1 cellular context compared by ENCODE assay signal in genomic region chr1:14952626-14953314, GRCh38.
TF ChIP-seq lines count a peak whose summit lies in the region.

No MANE protein-coding gene starts in this region.

TF ChIP-seq in HepG2, 621 proteins besides CTCF, POLR2A, EP300 and RAD21 (continued from another document and continues in another):
- TF ChIP-seq ZFP36L2 (CRISPR knock-in tag; IDR thresholded peaks at IDR 0.05) (no peak), ZNF713 (CRISPR knock-in tag; IDR thresholded peaks at IDR 0.05) (no peak), HINFP (CRISPR knock-in tag; IDR thresholded peaks at IDR 0.05; ENCODE audit: low read depth) (peak; percentile 79; the same call in 1 of the 2 replicates), SIX4 (CRISPR knock-in tag; IDR thresholded peaks at IDR 0.05) (peak; percentile 74), FOXC1 (CRISPR knock-in tag; IDR thresholded peaks at IDR 0.05; ENCODE audit: borderline replicate concordance) (no peak; the same call in 1 of the 2 replicates), ARID2 (CRISPR knock-in tag; IDR thresholded peaks at IDR 0.05; ENCODE audit: borderline replicate concordance) (peak; percentile 53; the same call in 1 of the 2 replicates), E2F5 (CRISPR knock-in tag; conservative IDR thresholded peaks at IDR 0.05) (no peak), TEAD3 (CRISPR knock-in tag; optimal IDR thresholded peaks at IDR 0.05; ENCODE audit: borderline replicate concordance) (peak; percentile 86), TFDP1 (CRISPR knock-in tag; IDR thresholded peaks at IDR 0.05; ENCODE audit: borderline replicate concordance) (peak; percentile 73; the same call in 1 of the 2 replicates), KAT7 (CRISPR knock-in tag; IDR thresholded peaks at IDR 0.05; ENCODE audit: borderline replicate concordance) (no peak), ZNF431 (CRISPR knock-in tag; IDR thresholded peaks at IDR 0.05; ENCODE audit: borderline replicate concordance, low read depth) (no peak), ERF (CRISPR knock-in tag; IDR thresholded peaks at IDR 0.05) (peak; percentile 86), ZNF724P (CRISPR knock-in tag; IDR thresholded peaks at IDR 0.05; ENCODE audit: borderline replicate concordance) (peak; percentile 72; the same call in 1 of the 2 replicates), FOXO1 (CRISPR knock-in tag; IDR thresholded peaks at IDR 0.05) (peak; percentile 94), MLLT10 (CRISPR knock-in tag; IDR thresholded peaks at IDR 0.05) (no peak), POGZ (CRISPR knock-in tag; IDR thresholded peaks at IDR 0.05) (peak; percentile 79), ZBTB42 (CRISPR knock-in tag; IDR thresholded peaks at IDR 0.05) (0 out of 2 replicates have a peak, but pooled peaks have one; percentile 17), ZBTB20 (CRISPR knock-in tag; IDR thresholded peaks at IDR 0.05; ENCODE audit: borderline replicate concordance, low read depth) (peak; percentile 72; the same call in 1 of the 2 replicates), ZNF276 (CRISPR knock-in tag; IDR thresholded peaks at IDR 0.05; ENCODE audit: low read depth) (no peak), ZMYM3 (CRISPR knock-in tag; IDR thresholded peaks at IDR 0.05) (peak; percentile 89; the same call in 1 of the 2 replicates), IRF2 (CRISPR knock-in tag; IDR thresholded peaks at IDR 0.05) (no peak; the same call in 1 of the 2 replicates), DRAP1 (CRISPR knock-in tag; IDR thresholded peaks at IDR 0.05) (peak; percentile 53; the same call in 1 of the 2 replicates), ZFX (CRISPR knock-in tag; IDR thresholded peaks at IDR 0.05; ENCODE audit: low read depth) (peak; percentile 57; the same call in 1 of the 2 replicates), ZFP37 (CRISPR knock-in tag; IDR thresholded peaks at IDR 0.05; ENCODE audit: borderline replicate concordance) (0 out of 2 replicates have a peak, but pooled peaks have one; percentile 40), NPAS2 (CRISPR knock-in tag; IDR thresholded peaks at IDR 0.05; ENCODE audit: borderline replicate concordance) (no peak), XBP1 (CRISPR knock-in tag; IDR thresholded peaks at IDR 0.05) (no peak), HOMEZ (CRISPR knock-in tag; IDR thresholded peaks at IDR 0.05; ENCODE audit: low read depth) (peak; percentile 61; the same call in 1 of the 2 replicates), ZNF30 (CRISPR knock-in tag; IDR thresholded peaks at IDR 0.05) (no peak), ZNF513 (CRISPR knock-in tag; conservative IDR thresholded peaks at IDR 0.05) (no peak), SMYD3 (CRISPR knock-in tag; IDR thresholded peaks at IDR 0.05) (0 out of 2 replicates have a peak, but pooled peaks have one; percentile 30), ZNF800 (CRISPR knock-in tag; IDR thresholded peaks at IDR 0.05) (peak; percentile 90), SSRP1 (CRISPR knock-in tag; IDR thresholded peaks at IDR 0.05) (no peak), BCLAF1 (IDR thresholded peaks at IDR 0.05) (no peak), ZNF20 (CRISPR knock-in tag; IDR thresholded peaks at IDR 0.05) (0 out of 2 replicates have a peak, but pooled peaks have one; percentile 41), ZNF652 (CRISPR knock-in tag; IDR thresholded peaks at IDR 0.05; ENCODE audit: borderline replicate concordance, low read depth) (no peak; the same call in 1 of the 2 replicates), THAP7 (CRISPR knock-in tag; IDR thresholded peaks at IDR 0.05) (peak; percentile 79; the same call in 1 of the 2 replicates), TBL1XR1 (IDR thresholded peaks at IDR 0.05; ENCODE audit: borderline replicate concordance, low read length, partially characterized antibody) (no peak), ZNF616 (CRISPR knock-in tag; IDR thresholded peaks at IDR 0.05; ENCODE audit: low read depth) (no peak), TEF (CRISPR knock-in tag; IDR thresholded peaks at IDR 0.05) (no peak; the same call in 1 of the 2 replicates), HDAC1 (CRISPR knock-in tag; IDR thresholded peaks at IDR 0.05) (peak; percentile 98), IRF9 (CRISPR knock-in tag; IDR thresholded peaks at IDR 0.05; ENCODE audit: borderline replicate concordance) (peak; percentile 72; the same call in 1 of the 2 replicates), PRMT3 (CRISPR knock-in tag; IDR thresholded peaks at IDR 0.05; ENCODE audit: borderline replicate concordance, low read depth) (no peak)
